ENCODE assay signal across 23 cellular contexts in the genomic region with DNA sequence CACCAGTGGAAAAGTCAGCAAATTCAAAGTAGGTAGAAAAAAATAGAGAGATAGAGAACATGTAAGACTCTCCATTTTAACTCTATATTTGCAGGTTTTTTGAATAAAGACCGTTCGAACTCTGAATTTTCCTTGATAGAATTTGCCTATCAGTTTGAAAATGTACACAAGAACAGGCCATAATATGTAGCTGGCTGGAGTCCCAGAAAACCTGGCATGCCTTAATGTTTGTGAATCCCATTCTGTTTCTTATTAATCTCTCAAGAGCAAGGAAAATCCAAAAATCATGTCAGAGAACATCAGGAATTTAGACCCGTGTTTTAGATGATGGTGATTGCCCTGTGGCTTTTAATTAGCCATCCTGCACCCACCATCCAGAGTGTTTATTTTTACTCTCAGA.
DNase-seq lines count a peak whose midpoint lies in the region; ATAC-seq, FAIRE-seq and TF ChIP-seq lines count a peak whose summit lies in the region.
"Had no signal": no experiment of that assay in that cellular context is flagged by ENCODE, and none has a peak within 500 bp of the region (broad histone marks: within the 10 kb centered on the region; RNA-seq: fewer than 3 reads in every experiment).

No MANE protein-coding gene starts in this region.

- no peak for TF ChIP-seq CTCF in VCaP (conservative IDR thresholded peaks at IDR 0.05)

- DNase-seq in NCI-H446 treated with DMSO at 0.1 percent for 48 hours (lab: John Stamatoyannopoulos, UW) (peak; percentile 41), fibroblast of peridontal ligament (ENCODE audit: extremely low read depth) (peak; percentile 73), RCC 7860 (ENCODE audit: low spot score) (no peak), NCI-H774 (lab: John Stamatoyannopoulos, UW) (no peak), HUDEP-2 (lab: John Stamatoyannopoulos, UW; ENCODE audit: unreplicated experiment in 76 of 76) (no peak)
- DNase-seq: CD4-positive, alpha-beta T cell; COR-L47; DMS79; GM23248; H9; HFFc6; MV-4-11; NCI-H1436; NCI-H187 treated with DMSO at 0.1 percent for 48 hours; NCI-H2107; NCI-H510A treated with DMSO at 0.1 percent for 48 hours; SHP77 treated with DMSO at 0.1 percent for 48 hours had no signal

- H3K27ac ChIP-seq in VCaP, result peak overlapping the region; percentile 82
- H3K27ac ChIP-seq: BLaER1, GM23248, RWPE1, SK-N-MC had no signal

- no peak for FAIRE-seq in RCC 7860 (lab: Jason Lieb, UNC)
- FAIRE-seq: GM19239 had no signal

- no peak for ATAC-seq in GM21360 (IDR thresholded peaks at IDR 0.05; ENCODE audit: unreplicated experiment)

Comparison
In these comparisons a context has a peak if more than half of its experiments do, and no peak if none do; other contexts are left out.
1. DNase-seq: peak in NCI-H446 treated with DMSO at 0.1 percent for 48 hours (single experiment) and fibroblast of peridontal ligament (single experiment); none in RCC 7860 (single experiment), NCI-H774 (single experiment) and HUDEP-2 (0 of 76).